Comparison of ENCODE assay signal across 8 cellular contexts in genomic region chr13:49997935-49998334, GRCh38. TPM values are rescaled to one million over a fixed set of nuclear protein-coding genes. Genes with fewer than 3 reads are reported as not detected.
DNase-seq lines count a peak whose midpoint lies in the region; ATAC-seq, FAIRE-seq and TF ChIP-seq lines count a peak whose summit lies in the region.

No MANE protein-coding gene starts in this region.

- H3K27me3 ChIP-seq in aorta (ENCODE audit: control insufficient read depth in 1 of 2, insufficient read depth in 2 of 2, low read length in 1 of 2) = no peaks in the 10 kb centered on the region

- no peak for TF ChIP-seq CTCF in A549 (IDR thresholded peaks at IDR 0.05)
- TF ChIP-seq CTCF in HFFc6 (IDR thresholded peaks at IDR 0.05) = no peak
- TF ChIP-seq CTCF in astrocyte of the spinal cord (IDR thresholded peaks at IDR 0.05; ENCODE audit: low read depth, low read length) = no peak

- no peaks in the 10 kb centered on the region; the same call in 1 of the 2 replicates for H3K27me3 Mint-ChIP-seq in HFFc6 (ENCODE audit: insufficient read depth)
- H3K27me3 Mint-ChIP-seq in memory B cell = no peaks in the 10 kb centered on the region

- H3K9me3 ChIP-seq in A549 (no peaks in the 10 kb centered on the region), aorta (ENCODE audit: control insufficient read depth, low read length) (no peaks in the 10 kb centered on the region)

- peaks cover 40% of the 10 kb centered on the region for H3K4me1 Mint-ChIP-seq in HFFc6 (ENCODE audit: low read depth)
- H3K4me1 Mint-ChIP-seq in memory B cell = peaks cover 22% of the 10 kb centered on the region

- no peaks in the 10 kb centered on the region for H3K9me3 Mint-ChIP-seq in HFFc6
- H3K9me3 Mint-ChIP-seq in memory B cell = no peaks in the 10 kb centered on the region

- H3K4me2 ChIP-seq in A549 = peak overlapping the region; percentile 99

- TF ChIP-seq RAD21 in A549 (conservative IDR thresholded peaks at IDR 0.05 in 1 of 2, IDR thresholded peaks at IDR 0.05 in 1 of 2) = no peak

- CTCF ChIA-PET in A549 (lab: Yijun Ruan, JAX) = interaction anchor here (0.6 to 2.6 kb wide), 27 partner anchors 9 to 1050 kb away, joined by 3 to 22 read pairs (median 4); partner anchors contain the start of genes KPNA3 and SPRYD7

- H3K27ac ChIP-seq in A549 (peak overlapping the region; percentile 97 to 99), aorta (ENCODE audit: low read depth in 1 of 2, low read length in 2 of 2) (no peak overlapping the region)

- no peak for TF ChIP-seq POLR2A in A549 (IDR thresholded peaks at IDR 0.05; ENCODE audit: low read length)

- POLR2A ChIA-PET in A549 (lab: Yijun Ruan, JAX) = interaction anchor here (0.6 to 2.7 kb wide), 16 partner anchors 8 to 912 kb away, joined by 3 to 36 read pairs (median 6); partner anchors contain the start of genes EBPL, KCNRG, KPNA3 and RNASEH2B

- H3K36me3 ChIP-seq in aorta (ENCODE audit: control insufficient read depth in 1 of 2, insufficient read depth in 2 of 2, low read length in 1 of 2) = no peaks in the 10 kb centered on the region

- ATAC-seq in A549 (no peak), memory B cell (ENCODE audit: low read depth) (no peak), aorta (ENCODE audit: low FRiP score) (no peak), GM21723 (IDR thresholded peaks at IDR 0.05; ENCODE audit: unreplicated experiment) (no peak)

- intact Hi-C loops in aorta (cut with DNase I) = loop anchor here (1.0 to 5.0 kb wide), 4 partner anchors 73 to 126 kb away; no protein-coding TSS in a partner anchor

- H3K4me3 ChIP-seq in A549 = peak overlapping the region; percentile 76
- peak overlapping the region; percentile 90 for H3K4me3 ChIP-seq in astrocyte of the spinal cord (ENCODE audit: low read depth, low read length)
- peak overlapping the region; percentile 41 to 98 for H3K4me3 ChIP-seq in aorta (ENCODE audit: low read length in 2 of 2)

- WGBS in A549 (ENCODE audit: missing lambda C conversion rate) = 9% methylated on average over 5 of the region's 5 CpGs
- WGBS in aorta, 2 donors = 2% methylated on average over 5 of the region's 5 CpGs

- H3K4me3 Mint-ChIP-seq in HFFc6 (peak overlapping the region; percentile 89), memory B cell (peak overlapping the region; percentile 77)

- DNase-seq in A549 (ENCODE audit: low read depth in 1 of 2, low spot score in 1 of 2) (no peak), HFFc6 (no peak), astrocyte of the spinal cord (ENCODE audit: low read depth, low spot score) (no peak), memory B cell (ENCODE audit: low spot score in 2 of 2) (no peak), aorta (no peak), UCSD-AML1 (lab: John Stamatoyannopoulos, UW; ENCODE audit: unreplicated experiment) (no peak), mesenteric fat pad (ENCODE audit: low spot score) (no peak)

- no peak for TF ChIP-seq EP300 in A549 (IDR thresholded peaks at IDR 0.05)

- peak overlapping the region; percentile 93 for H3K27ac Mint-ChIP-seq in HFFc6
- H3K27ac Mint-ChIP-seq in memory B cell = peak overlapping the region; percentile 71

- FAIRE-seq in A549 (lab: Jason Lieb, UNC) = no peak

- peaks cover 22% of the 10 kb centered on the region for H3K36me3 Mint-ChIP-seq in HFFc6 (ENCODE audit: low read depth)
- peaks cover 13% of the 10 kb centered on the region for H3K36me3 Mint-ChIP-seq in memory B cell

- in situ Hi-C loops in astrocyte of the spinal cord (cut with HindIII; ENCODE audit: low sequenced_read_pairs) = no loop called here

- peaks cover 24% of the 10 kb centered on the region for H3K4me1 ChIP-seq in A549
- peaks cover 7% of the 10 kb centered on the region in 2 donors for H3K4me1 ChIP-seq in aorta (ENCODE audit: control insufficient read depth in 1 of 2, insufficient read depth in 2 of 2, low read length in 2 of 2)

TF ChIP-seq in A549, 52 proteins besides CTCF, POLR2A, EP300 and RAD21:
- TF ChIP-seq JUNB (IDR thresholded peaks at IDR 0.05) (no peak), HDAC2 (IDR thresholded peaks at IDR 0.05) (no peak), CBX8 (IDR thresholded peaks at IDR 0.05) (no peak), RARB (CRISPR knock-in tag; IDR thresholded peaks at IDR 0.05) (no peak), MAX (IDR thresholded peaks at IDR 0.05) (no peak), EHF (CRISPR knock-in tag; IDR thresholded peaks at IDR 0.05) (no peak), KDM5A (IDR thresholded peaks at IDR 0.05) (no peak), KDM1A (IDR thresholded peaks at IDR 0.05; ENCODE audit: low read depth) (no peak), HMGXB4 (CRISPR knock-in tag; IDR thresholded peaks at IDR 0.05; ENCODE audit: borderline replicate concordance) (no peak)
- TF ChIP-seq, protein P1, sequence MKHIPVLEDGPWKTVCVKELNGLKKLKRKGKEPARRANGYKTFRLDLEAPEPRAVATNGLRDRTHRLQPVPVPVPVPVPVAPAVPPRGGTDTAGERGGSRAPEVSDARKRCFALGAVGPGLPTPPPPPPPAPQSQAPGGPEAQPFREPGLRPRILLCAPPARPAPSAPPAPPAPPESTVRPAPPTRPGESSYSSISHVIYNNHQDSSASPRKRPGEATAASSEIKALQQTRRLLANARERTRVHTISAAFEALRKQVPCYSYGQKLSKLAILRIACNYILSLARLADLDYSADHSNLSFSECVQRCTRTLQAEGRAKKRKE (CRISPR knock-in tag; IDR thresholded peaks at IDR 0.05; ENCODE audit: low read depth) = no peak

RNA-seq across cellular contexts. Expression of gene TRIM13, which starts 1.1 kb away (rescaled TPM):
- polyA plus RNA-seq in A549 (2011; rRNA removed) (22.4 and 23.0 TPM in 2 replicates), A549 (2017; fragmentation: RNase III; extraction: RNeasy Plus Mini Kit Qiagen cat#74134 plus additional on column Dnase treatment) (10.2 to 12.5 TPM (median 10.9 TPM) in 3 replicates), aorta (10 to 100 TPM in 1 of 2 donors, 1 to 10 TPM in 1; 7.3 to 24.7 TPM)
- 4.9 and 5.4 TPM in 2 replicates for polyA plus RNA-seq in A549 (2012; cell fraction: cytosol; rRNA removed)
- 3.2 and 5.2 TPM in 2 replicates for polyA plus RNA-seq in A549 (2012; cell fraction: nucleus; rRNA removed)
- 8.7 and 10.4 TPM in 2 replicates for polyA minus RNA-seq in A549 (2011; rRNA and poly(A)+ RNA removed)
- 10 to 100 TPM; 15.2 to 20.3 (median 18.7) TPM for total RNA-seq in HFFc6 (2021; fragmentation: NEBNext Ultra II Directional; extraction: Animal tissue kit (Norgen Biotek cat#: 25700))
- total RNA-seq in aorta (10 to 100 TPM; 25.0 to 27.6 TPM), mesenteric fat pad (17.4 TPM)

RNA-seq across cellular contexts. Expression of gene KCNRG, which starts 17.3 kb away (rescaled TPM):
- 1.4 and 1.5 TPM in 2 replicates for polyA plus RNA-seq in A549 (2011; rRNA removed)
- polyA plus RNA-seq in A549 (2012; cell fraction: cytosol; rRNA removed) = 0.17 and 0.28 TPM in 2 replicates
- polyA plus RNA-seq in A549 (2012; cell fraction: nucleus; rRNA removed) = 0.29 and 0.34 TPM in 2 replicates
- polyA plus RNA-seq in A549 (2017; fragmentation: RNase III; extraction: RNeasy Plus Mini Kit Qiagen cat#74134 plus additional on column Dnase treatment) = 0.29 to 0.63 TPM (median 0.53 TPM) in 3 replicates
- 2.2 and 3.1 TPM in 2 replicates for polyA minus RNA-seq in A549 (2011; rRNA and poly(A)+ RNA removed)
- 1 to 10 TPM in 1 of 6 experiments, under 1 TPM in 4, not detected in 1; 0.17 to 1.3 (median 0.30) TPM for total RNA-seq in HFFc6 (2021; fragmentation: NEBNext Ultra II Directional; extraction: Animal tissue kit (Norgen Biotek cat#: 25700))
- total RNA-seq in aorta = under 1 TPM in 1 of 2 donors, not detected in 1; 0.45 TPM
- 1 to 10 TPM in 1 of 2 donors, not detected in 1; 1.7 TPM for polyA plus RNA-seq in aorta
- total RNA-seq in mesenteric fat pad = 0.67 TPM

Comparison
In these comparisons a context has a peak if more than half of its experiments do, and no peak if none do; other contexts are left out.
1. H3K27ac ChIP-seq: peak in A549 (2 of 2); none in aorta (0 of 2).
2. Peak in every context shown above with its lines, with median percentiles within 50 percentile points of each other: H3K4me3 ChIP-seq.